ENCODE assay signal across 14 cellular contexts in the genomic region with DNA sequence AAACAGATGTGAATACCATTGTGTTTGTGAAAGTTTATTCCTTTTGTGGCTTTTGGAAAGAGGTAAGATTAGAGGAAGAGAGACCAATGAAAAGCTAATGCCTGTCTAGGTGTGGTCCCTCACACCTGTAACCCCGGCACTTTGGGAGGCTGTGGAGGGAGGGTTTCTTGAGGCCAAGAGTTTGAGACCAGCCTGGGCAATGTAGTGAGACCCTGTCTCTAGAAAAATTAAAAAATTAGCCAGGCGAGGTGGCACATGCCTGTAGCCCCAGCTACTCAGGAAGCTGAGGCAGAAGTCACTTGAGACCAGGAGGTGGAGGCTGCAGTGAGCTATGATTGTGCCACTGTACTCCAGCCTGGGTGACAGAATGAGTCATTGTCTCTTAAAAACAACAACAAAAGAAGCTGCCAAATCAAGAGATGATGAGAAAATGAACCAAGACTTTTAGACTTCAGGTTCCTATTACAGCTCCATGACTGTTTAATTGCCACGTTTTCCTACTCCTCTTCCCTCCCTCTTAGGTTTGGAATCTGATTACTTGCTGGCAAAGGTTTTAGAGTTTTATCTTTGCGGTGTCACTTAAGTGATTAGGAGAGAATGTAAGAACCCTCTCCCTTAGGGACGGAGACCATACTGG.
A peak's percentile ranks its signal among the peaks of the same experiment; 100 is the strongest.
DNase-seq lines count a peak whose midpoint lies in the region; ATAC-seq and TF ChIP-seq lines count a peak whose summit lies in the region.
"Had no signal": no experiment of that assay in that cellular context is flagged by ENCODE, and none has a peak within 500 bp of the region (broad histone marks: within the 10 kb centered on the region; RNA-seq: fewer than 3 reads in every experiment).

No MANE protein-coding gene starts in this region.

- peaks cover 8% of the 10 kb centered on the region for H3K9me3 Mint-ChIP-seq in mesothelial cell of epicardium

- no peaks in the 10 kb centered on the region for H3K9me3 ChIP-seq in BLaER1 treated with 17β-estradiol and CSF1 and Interleukin-3, amounts not matched to agents 10 nM and 100 nM (replicated peaks in 1 of 11)
- no peaks in the 10 kb centered on the region for H3K9me3 ChIP-seq in HUES48 (ENCODE audit: control insufficient read depth, insufficient read depth, low read length)
- H3K9me3 ChIP-seq in breast epithelium = no peaks in the 10 kb centered on the region
- no peaks in the 10 kb centered on the region for H3K9me3 ChIP-seq in esophagus squamous epithelium
- no peaks in the 10 kb centered on the region for H3K9me3 ChIP-seq in tibial nerve

- no peaks in the 10 kb centered on the region for H4K20me1 ChIP-seq in BLaER1 treated with 17β-estradiol and CSF1 and Interleukin-3, amounts not matched to agents 10 nM and 100 nM

- no peaks in the 10 kb centered on the region for H3K36me3 ChIP-seq in BLaER1 treated with 17β-estradiol and CSF1 and Interleukin-3, amounts not matched to agents 10 nM and 100 nM
- peaks cover 59% of the 10 kb centered on the region for H3K36me3 ChIP-seq in HUES48 (ENCODE audit: control insufficient read depth, insufficient read depth, low read length)
- H3K36me3 ChIP-seq in breast epithelium = no peaks in the 10 kb centered on the region
- peaks cover 0 to 8% (median 0%) of the 10 kb centered on the region in 3 donors for H3K36me3 ChIP-seq in esophagus squamous epithelium
- H3K36me3 ChIP-seq in tibial nerve = no peaks in the 10 kb centered on the region

- H3K4me2 ChIP-seq in BLaER1 treated with 17β-estradiol and CSF1 and Interleukin-3, amounts not matched to agents 10 nM and 100 nM = peak overlapping the region in 9 of 11 experiments; percentile 3 to 59 (median 46); a peak in 17 of 22 replicates

- TF ChIP-seq EP300 in tibial nerve (IDR thresholded peaks at IDR 0.05) = no peak

- no peak overlapping the region for H3K4me3 ChIP-seq in BLaER1 treated with 17β-estradiol and CSF1 and Interleukin-3, amounts not matched to agents 10 nM and 100 nM
- H3K4me3 ChIP-seq in HUES48 (ENCODE audit: low read depth, low read length) (no peak overlapping the region), breast epithelium (no peak overlapping the region), esophagus squamous epithelium (no peak overlapping the region), tibial nerve (no peak overlapping the region)

- DNase-seq in breast epithelium (ENCODE audit: low spot score in 2 of 2) (no peak), mesothelial cell of epicardium (ENCODE audit: low spot score in 2 of 2, unreplicated experiment in 2 of 2) (no peak), esophagus squamous epithelium (lab: John Stamatoyannopoulos, UW) (no peak), tibial nerve (ENCODE audit: low spot score in 2 of 2) (no peak), midbrain (lab: John Stamatoyannopoulos, UW) (no peak)
- DNase-seq: activated CD4-positive, alpha-beta T cell treated with anti-CD3 and anti-CD28 coated beads, Interleukin-2, amount 50 U/mL, for 4 hours; activated effector memory CD4-positive, alpha-beta T cell treated with anti-CD3 and anti-CD28 coated beads, Interleukin-2, amount 50 U/mL, for 16 hours; CD4-positive, alpha-beta memory T cell; central memory CD4-positive, alpha-beta T cell; stimulated activated CD4-positive, alpha-beta T cell treated with anti-CD3 and anti-CD28 coated beads, Interleukin-12 subunit alpha, Interleukin-12 subunit beta, amount 100 ng/mL, for 4 hours; T-helper 1 cell had no signal

- no peak overlapping the region for H3K9ac ChIP-seq in BLaER1 treated with 17β-estradiol and CSF1 and Interleukin-3, amounts not matched to agents 10 nM and 100 nM
- no peak overlapping the region for H3K9ac ChIP-seq in HUES48 (ENCODE audit: low read depth, low read length)

- no peak overlapping the region for H3K4me3 Mint-ChIP-seq in mesothelial cell of epicardium
- H3K4me3 Mint-ChIP-seq: CD4-positive, alpha-beta memory T cell had no signal

- no peak for ATAC-seq in GM19397 (IDR thresholded peaks at IDR 0.05; ENCODE audit: unreplicated experiment)

- peaks cover 47% of the 10 kb centered on the region for H3K4me1 Mint-ChIP-seq in mesothelial cell of epicardium
- H3K4me1 Mint-ChIP-seq: CD4-positive, alpha-beta memory T cell had no signal

- TF ChIP-seq CTCF in breast epithelium (IDR thresholded peaks at IDR 0.05) = no peak
- no peak for TF ChIP-seq CTCF in mesothelial cell of epicardium (IDR thresholded peaks at IDR 0.05; ENCODE audit: unreplicated experiment)
- TF ChIP-seq CTCF in esophagus squamous epithelium (IDR thresholded peaks at IDR 0.05) = no peak
- TF ChIP-seq CTCF in tibial nerve (IDR thresholded peaks at IDR 0.05) = no peak

- peaks cover 34% of the 10 kb centered on the region for H3K36me3 Mint-ChIP-seq in mesothelial cell of epicardium
- H3K36me3 Mint-ChIP-seq: CD4-positive, alpha-beta memory T cell had no signal

- TF ChIP-seq POLR2A in breast epithelium (IDR thresholded peaks at IDR 0.05) = no peak
- TF ChIP-seq POLR2A in esophagus squamous epithelium (IDR thresholded peaks at IDR 0.05) = no peak
- TF ChIP-seq POLR2A in tibial nerve (IDR thresholded peaks at IDR 0.05) = no peak

- H3K27ac ChIP-seq in BLaER1 treated with 17β-estradiol and CSF1 and Interleukin-3, amounts not matched to agents 10 nM and 100 nM = peak overlapping the region in 8 of 11 experiments; percentile 18 to 61 (median 44); a peak in 15 of 22 replicates
- H3K27ac ChIP-seq in HUES48 (ENCODE audit: low read depth, low read length) = peak overlapping the region; percentile 85
- H3K27ac ChIP-seq in breast epithelium = peak overlapping the region; percentile 38 to 62
- H3K27ac ChIP-seq in esophagus squamous epithelium = no peak overlapping the region
- H3K27ac ChIP-seq in tibial nerve = peak overlapping the region in 1 of 4 donors; percentile 47

- H3K27me3 Mint-ChIP-seq in mesothelial cell of epicardium (ENCODE audit: low read depth) = no peaks in the 10 kb centered on the region

- 77 to 88% methylated on average over 5 of the region's 5 CpGs for WGBS in esophagus squamous epithelium, 2 donors
- 62 to 73% methylated on average over 5 of the region's 5 CpGs for WGBS in tibial nerve, 2 donors

- intact Hi-C loops in breast epithelium (cut with DNase I; ENCODE audit: low total_unique reads) (no loop called here), esophagus squamous epithelium (cut with DNase I) (no loop called here)

- no peaks in the 10 kb centered on the region for H3K27me3 ChIP-seq in BLaER1 treated with 17β-estradiol and CSF1 and Interleukin-3, amounts not matched to agents 10 nM and 100 nM
- H3K27me3 ChIP-seq in HUES48 (ENCODE audit: control insufficient read depth, insufficient read depth, low read length) (no peaks in the 10 kb centered on the region), breast epithelium (no peaks in the 10 kb centered on the region), esophagus squamous epithelium (no peaks in the 10 kb centered on the region), tibial nerve (no peaks in the 10 kb centered on the region)

- H3K27ac Mint-ChIP-seq in mesothelial cell of epicardium = peak overlapping the region; percentile 91
- H3K27ac Mint-ChIP-seq: CD4-positive, alpha-beta memory T cell had no signal

- H3K4me1 ChIP-seq in BLaER1 treated with 17β-estradiol and CSF1 and Interleukin-3, amounts not matched to agents 10 nM and 100 nM = peaks cover 0 to 50% (median 35%) of the 10 kb centered on the region in 10 experiments; a peak in 18 of 20 replicates
- peaks cover 24% of the 10 kb centered on the region for H3K4me1 ChIP-seq in HUES48 (ENCODE audit: control insufficient read depth, insufficient read depth, low read length)
- no peaks in the 10 kb centered on the region for H3K4me1 ChIP-seq in breast epithelium
- no peaks in the 10 kb centered on the region for H3K4me1 ChIP-seq in esophagus squamous epithelium
- H3K4me1 ChIP-seq in tibial nerve = peaks cover 0 to 13% (median 0%) of the 10 kb centered on the region in 4 donors

Comparison
In these comparisons a context has a peak if more than half of its experiments do, and no peak if none do; other contexts are left out.
1. H3K27ac ChIP-seq: peak in BLaER1 treated with 17β-estradiol and CSF1 and Interleukin-3, amounts not matched to agents 10 nM and 100 nM (8 of 11), HUES48 (single experiment) and breast epithelium (2 of 2); none in esophagus squamous epithelium (0 of 4).